ENCODE assay signal across 10 cellular contexts in the genomic region with DNA sequence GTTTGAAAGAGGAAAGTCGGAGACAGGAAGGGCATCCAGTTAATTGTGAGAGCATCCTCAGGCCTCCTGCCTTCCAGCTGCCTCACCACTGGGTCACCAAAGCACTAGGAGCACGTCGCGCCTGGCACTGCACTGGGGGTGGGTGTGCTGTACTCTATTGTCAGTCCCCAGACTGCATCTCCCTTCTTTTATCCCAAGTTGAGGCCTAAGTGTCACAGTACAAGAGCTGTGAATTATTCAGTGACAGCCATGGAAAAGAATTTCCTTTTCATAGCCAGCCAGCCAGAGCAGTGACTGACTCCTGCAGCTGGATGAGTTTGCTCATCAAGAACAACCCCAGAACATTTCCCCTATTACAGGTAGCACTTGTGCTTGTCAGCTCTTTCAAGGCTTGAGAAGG. TPM values are rescaled to one million over a fixed set of nuclear protein-coding genes. Genes with fewer than 3 reads are reported as not detected.
DNase-seq lines count a peak whose midpoint lies in the region; ATAC-seq, FAIRE-seq and TF ChIP-seq lines count a peak whose summit lies in the region.
"Had no signal": no experiment of that assay in that cellular context is flagged by ENCODE, and none has a peak within 500 bp of the region (broad histone marks: within the 10 kb centered on the region; RNA-seq: fewer than 3 reads in every experiment).

No MANE protein-coding gene starts in this region.

- H3K9me3 ChIP-seq in skeletal muscle satellite cell (replicated peaks; ENCODE audit: low read length): no peaks in the 10 kb centered on the region
- no peaks in the 10 kb centered on the region for H3K9me3 ChIP-seq in body of pancreas

- H3K27ac ChIP-seq in HL-60 (replicated peaks): peak overlapping the region; percentile 14; the same call in 1 of the 2 replicates
- H3K27ac ChIP-seq in body of pancreas: peak overlapping the region in 1 of 4 donors; percentile 2

- no peaks in the 10 kb centered on the region for H3K9me3 Mint-ChIP-seq in activated T-helper 2 cell treated with anti-CD3 and anti-CD28 coated beads, Interferon-gamma antibody, Interleukin-2, Interleukin-4, amounts not matched to agents 10 μg/mL and 5 μg/mL and 100 μg/mL, durations not matched to agents 14 hours and 24 hours and 36 hours
- H3K9me3 Mint-ChIP-seq: T-helper 2 cell treated with Interferon-gamma antibody and Interleukin-4, amounts not matched to agents 5 μg/mL and 100 μg/mL, for 36 hours had no signal

- H3K27me3 Mint-ChIP-seq in activated T-helper 2 cell treated with anti-CD3 and anti-CD28 coated beads, Interferon-gamma antibody, Interleukin-2, Interleukin-4, amounts not matched to agents 10 μg/mL and 5 μg/mL and 100 μg/mL, durations not matched to agents 14 hours and 24 hours and 36 hours (ENCODE audit: low read depth): no peaks in the 10 kb centered on the region

- intact Hi-C loops in activated T-helper 2 cell treated with anti-CD3 and anti-CD28 coated beads, Interferon-gamma antibody, Interleukin-2, Interleukin-4, amounts not matched to agents 10 μg/mL and 5 μg/mL and 100 μg/mL, durations not matched to agents 14 hours and 24 hours and 36 hours (cut with micrococcal nuclease): no loop called here
- intact Hi-C loops in left ventricle myocardium superior (cut with micrococcal nuclease): no loop called here
- intact Hi-C loops in body of pancreas (cut with DNase I): no loop called here

- no peak for TF ChIP-seq POLR2A in GM12892 (IDR thresholded peaks at IDR 0.05; ENCODE audit: low read depth, low read length)
- no peak for TF ChIP-seq POLR2A in body of pancreas (IDR thresholded peaks at IDR 0.05)

- no peak overlapping the region for H3K4me3 Mint-ChIP-seq in activated T-helper 2 cell treated with anti-CD3 and anti-CD28 coated beads, Interferon-gamma antibody, Interleukin-2, Interleukin-4, amounts not matched to agents 10 μg/mL and 5 μg/mL and 100 μg/mL, durations not matched to agents 14 hours and 24 hours and 36 hours (ENCODE audit: low read depth)

- H3K27me3 ChIP-seq in HL-60 (ENCODE audit: insufficient read depth, poor library complexity, severe bottlenecking) (no peaks in the 10 kb centered on the region), skeletal muscle satellite cell (ENCODE audit: control insufficient read depth, insufficient read depth, low read length) (no peaks in the 10 kb centered on the region), body of pancreas (no peaks in the 10 kb centered on the region)

- H3K4me3 ChIP-seq in HL-60 (replicated peaks; ENCODE audit: insufficient read depth, low read length) (no peak overlapping the region), skeletal muscle satellite cell (ENCODE audit: low read length) (peak overlapping the region; percentile 43), body of pancreas (no peak overlapping the region)

- no peak for DNase-seq in HL-60 (ENCODE audit: low read depth in 1 of 2, low spot score in 1 of 2)
- no peak for DNase-seq in activated T-helper 2 cell treated with anti-CD3 and anti-CD28 coated beads, Interferon-gamma antibody, Interleukin-2, Interleukin-4, amounts not matched to agents 10 μg/mL and 5 μg/mL and 100 μg/mL, durations not matched to agents 14 hours and 24 hours and 36 hours (ENCODE audit: low spot score)
- no peak for DNase-seq in left ventricle myocardium superior
- no peak for DNase-seq in GM12892 (ENCODE audit: insufficient read length)
- DNase-seq in body of pancreas: no peak
- DNase-seq: amniotic stem cell, NCI-H2171 treated with DMSO at 0.1 percent for 48 hours had no signal

- peaks cover 99% of the 10 kb centered on the region for H3K36me3 Mint-ChIP-seq in activated T-helper 2 cell treated with anti-CD3 and anti-CD28 coated beads, Interferon-gamma antibody, Interleukin-2, Interleukin-4, amounts not matched to agents 10 μg/mL and 5 μg/mL and 100 μg/mL, durations not matched to agents 14 hours and 24 hours and 36 hours (ENCODE audit: low read depth)

- peak overlapping the region; percentile 51 for H3K27ac Mint-ChIP-seq in activated T-helper 2 cell treated with anti-CD3 and anti-CD28 coated beads, Interferon-gamma antibody, Interleukin-2, Interleukin-4, amounts not matched to agents 10 μg/mL and 5 μg/mL and 100 μg/mL, durations not matched to agents 14 hours and 24 hours and 36 hours

- TF ChIP-seq CTCF in HL-60 (IDR thresholded peaks at IDR 0.05; ENCODE audit: insufficient read depth, low read length) (no peak), body of pancreas (IDR thresholded peaks at IDR 0.05) (no peak)

- 84% methylated on average over 4 of the region's 4 CpGs for WGBS in body of pancreas, 2 donors

- peaks cover 41% of the 10 kb centered on the region for H3K4me1 Mint-ChIP-seq in activated T-helper 2 cell treated with anti-CD3 and anti-CD28 coated beads, Interferon-gamma antibody, Interleukin-2, Interleukin-4, amounts not matched to agents 10 μg/mL and 5 μg/mL and 100 μg/mL, durations not matched to agents 14 hours and 24 hours and 36 hours (ENCODE audit: low read depth)

- peak overlapping the region; percentile 60 for H3K9ac ChIP-seq in skeletal muscle satellite cell (ENCODE audit: low read depth, low read length)

- H3K4me1 ChIP-seq in skeletal muscle satellite cell (ENCODE audit: control insufficient read depth, insufficient read depth, low read length) (peaks cover 42% of the 10 kb centered on the region), body of pancreas (peaks cover 27% of the 10 kb centered on the region)

- peaks cover 90% of the 10 kb centered on the region for H3K36me3 ChIP-seq in skeletal muscle satellite cell (ENCODE audit: insufficient read depth, low read length)
- peaks cover 8 to 30% of the 10 kb centered on the region in 2 donors for H3K36me3 ChIP-seq in body of pancreas (replicated peaks in 1 of 2; ENCODE audit: insufficient read depth in 1 of 2, low read depth in 2 of 2)

- FAIRE-seq in GM12892 (lab: Jason Lieb, UNC): no peak

- ATAC-seq in left ventricle myocardium superior (peak; percentile 19), body of pancreas (no peak), HG03108 (IDR thresholded peaks at IDR 0.05; ENCODE audit: unreplicated experiment) (no peak)

- peak overlapping the region; percentile 57 for H3K4me2 ChIP-seq in skeletal muscle satellite cell (ENCODE audit: low read length)

RNA-seq across cellular contexts. Expression of a gene that starts 16.3 kb away (rescaled TPM):
- total RNA-seq in activated T-helper 2 cell treated with anti-CD3 and anti-CD28 coated beads, Interferon-gamma antibody, Interleukin-2, Interleukin-4, amounts not matched to agents 10 μg/mL and 5 μg/mL and 100 μg/mL, durations not matched to agents 14 hours and 24 hours and 36 hours: 160 and 161 TPM in 2 replicates
- 60.7 TPM for total RNA-seq in left ventricle myocardium superior
- 248 and 256 TPM in 2 replicates for total RNA-seq in skeletal muscle satellite cell (2012; rRNA removed)
- polyA plus RNA-seq in GM12892 (2012; ENCODE audit: missing spikeins): 157 TPM
- total RNA-seq in body of pancreas: 100 to 1,000 TPM in 1 of 2 donors, 10 to 100 TPM in 1; 86.7 to 145 TPM

RNA-seq across cellular contexts. Expression of a gene that starts 37.8 kb away (rescaled TPM):
- not detected in 2 replicates for total RNA-seq in activated T-helper 2 cell treated with anti-CD3 and anti-CD28 coated beads, Interferon-gamma antibody, Interleukin-2, Interleukin-4, amounts not matched to agents 10 μg/mL and 5 μg/mL and 100 μg/mL, durations not matched to agents 14 hours and 24 hours and 36 hours
- total RNA-seq in left ventricle myocardium superior (0.17 TPM), body of pancreas (not detected)
- total RNA-seq in skeletal muscle satellite cell (2012; rRNA removed): 0.25 and 1.1 TPM in 2 replicates
- polyA plus RNA-seq in GM12892 (2012; ENCODE audit: missing spikeins): not detected

RNA-seq across cellular contexts. Expression of a gene that starts 51.2 kb away (rescaled TPM):
- total RNA-seq in activated T-helper 2 cell treated with anti-CD3 and anti-CD28 coated beads, Interferon-gamma antibody, Interleukin-2, Interleukin-4, amounts not matched to agents 10 μg/mL and 5 μg/mL and 100 μg/mL, durations not matched to agents 14 hours and 24 hours and 36 hours: 27.7 and 28.5 TPM in 2 replicates
- total RNA-seq in left ventricle myocardium superior: 12.3 TPM
- total RNA-seq in skeletal muscle satellite cell (2012; rRNA removed): 18.3 and 19.2 TPM in 2 replicates
- 7.4 TPM for polyA plus RNA-seq in GM12892 (2012; ENCODE audit: missing spikeins)
- 10 to 100 TPM in 1 of 2 donors, 1 to 10 TPM in 1; 7.3 to 15.8 TPM for total RNA-seq in body of pancreas
